In genomic region chr18:58901143-58901542, GRCh38 we compare ENCODE assay signal across 25 cellular contexts.
"Had no signal": no experiment of that assay in that cellular context is flagged by ENCODE, and none has a peak within 500 bp of the region (broad histone marks: within the 10 kb centered on the region; RNA-seq: fewer than 3 reads in every experiment).

No MANE protein-coding gene starts in this region.

- H3K4me2 ChIP-seq: smooth muscle cell had no signal

- H3K9me3 Mint-ChIP-seq: activated naive CD8-positive, alpha-beta T cell treated with anti-CD3 and anti-CD28 coated beads for 36 hours; activated T-cell treated with anti-CD3 and anti-CD28 coated beads, Interleukin-2, amount 50 U/mL, for 24 hours; activated T-helper 2 cell treated with anti-CD3 and anti-CD28 coated beads, Interferon-gamma antibody, Interleukin-2, Interleukin-4, amounts not matched to agents 10 μg/mL and 5 μg/mL and 100 μg/mL, durations not matched to agents 14 hours and 24 hours and 36 hours had no signal

- ATAC-seq: activated CD4-positive, alpha-beta T cell treated with anti-CD3 and anti-CD28 coated beads for 36 hours; foreskin keratinocyte; left ventricle myocardium superior had no signal

- H3K27ac ChIP-seq: foreskin keratinocyte, sigmoid colon, upper lobe of right lung, WERI-Rb-1 had no signal

- H3K36me3 Mint-ChIP-seq: activated naive CD8-positive, alpha-beta T cell treated with anti-CD3 and anti-CD28 coated beads for 36 hours had no signal

- H3K4me3 ChIP-seq: breast epithelium, sigmoid colon, smooth muscle cell, upper lobe of right lung had no signal

- H3K4me3 Mint-ChIP-seq: activated CD4-positive, alpha-beta T cell treated with anti-CD3 and anti-CD28 coated beads for 36 hours; activated naive CD8-positive, alpha-beta T cell treated with anti-CD3 and anti-CD28 coated beads for 36 hours; activated T-cell treated with anti-CD3 and anti-CD28 coated beads, Interleukin-2, amount 50 U/mL, for 24 hours had no signal

- H3K9me3 ChIP-seq: breast epithelium, sigmoid colon, upper lobe of right lung had no signal

- H3K27ac Mint-ChIP-seq: activated CD4-positive, alpha-beta T cell treated with anti-CD3 and anti-CD28 coated beads for 36 hours; activated naive CD8-positive, alpha-beta T cell treated with anti-CD3 and anti-CD28 coated beads for 36 hours; activated T-cell treated with anti-CD3 and anti-CD28 coated beads, Interleukin-2, amount 50 U/mL, for 24 hours; activated T-helper 2 cell treated with anti-CD3 and anti-CD28 coated beads, Interferon-gamma antibody, Interleukin-2, Interleukin-4, amounts not matched to agents 10 μg/mL and 5 μg/mL and 100 μg/mL, durations not matched to agents 14 hours and 24 hours and 36 hours; progenitor cell of endocrine pancreas had no signal

- H3K27me3 ChIP-seq: breast epithelium, foreskin keratinocyte, sigmoid colon, upper lobe of right lung had no signal

- DNase-seq: activated CD4-positive, alpha-beta T cell treated with anti-CD3 and anti-CD28 coated beads for 36 hours; activated CD4-positive, alpha-beta T cell treated with anti-CD3 and anti-CD28 coated beads, Interleukin-2, amount 50 U/mL, for 4 hours; activated CD8-positive, alpha-beta memory T cell treated with anti-CD3 and anti-CD28 coated beads for 24 hours; activated CD8-positive, alpha-beta memory T cell treated with anti-CD3 and anti-CD28 coated beads, Interleukin-2, amount 50 U/mL, for 4 hours; activated naive CD4-positive, alpha-beta T cell treated with Interleukin-2 at 50 U/mL for 16 hours; activated naive CD8-positive, alpha-beta T cell treated with anti-CD3 and anti-CD28 coated beads for 36 hours; activated T-cell treated with anti-CD3 and anti-CD28 coated beads, Interleukin-2, amount 50 U/mL, for 24 hours; effector CD4-positive, alpha-beta T cell; foreskin keratinocyte; hippocampal formation; kidney glomerular epithelial cell; left ventricle myocardium superior; mammary epithelial cell; retina; sigmoid colon; stimulated activated CD4-positive, alpha-beta T cell treated with anti-CD3 and anti-CD28 coated beads, Interleukin-15, amount 100 ng/mL, for 24 hours; stimulated activated CD8-positive, alpha-beta memory T cell treated with anti-CD3 and anti-CD28 coated beads, Interleukin-4, amount 100 ng/mL, for 48 hours; stimulated activated naive CD4-positive, alpha-beta T cell; T-helper 1 cell; upper lobe of right lung; WERI-Rb-1 had no signal

- H3K36me3 ChIP-seq: breast epithelium had no signal

- H3K27me3 Mint-ChIP-seq: activated CD4-positive, alpha-beta T cell treated with anti-CD3 and anti-CD28 coated beads for 36 hours; progenitor cell of endocrine pancreas had no signal

- H3K4me1 ChIP-seq: breast epithelium, foreskin keratinocyte, upper lobe of right lung had no signal
